Comparison of ENCODE assay signal across 29 cellular contexts in genomic region chr4:25633541-25633940, GRCh38. TPM values are rescaled to one million over a fixed set of nuclear protein-coding genes. Genes with fewer than 3 reads are reported as not detected.
"Had no signal": no experiment of that assay in that cellular context is flagged by ENCODE, and none has a peak within 500 bp of the region (broad histone marks: within the 10 kb centered on the region; RNA-seq: fewer than 3 reads in every experiment).

No MANE protein-coding gene starts in this region.

- H3K9ac ChIP-seq: neural progenitor cell had no signal

- H3K27ac ChIP-seq: left lung, lower lobe of right lung, neural progenitor cell, ovary, prostate gland, tibial nerve, vagina had no signal

- ATAC-seq: left colon; left lung; lower lobe of right lung; natural killer cell; right cardiac atrium; sciatic nerve; stimulated activated memory B cell treated with anti-CD40 and anti-IgM and Interleukin-4, amounts not matched to agents 10 μg/mL and 1 μg/mL and 100 μg/mL, for 72 hours; stimulated activated naive CD8-positive, alpha-beta T cell treated with anti-CD3 and anti-CD28 coated beads, Interleukin-15, amount 100 ng/mL, for 72 hours had no signal

- H3K4me2 ChIP-seq: neural progenitor cell, smooth muscle cell had no signal

- H2AFZ ChIP-seq: neural progenitor cell had no signal

- H3K9me3 ChIP-seq: left lung, lower lobe of right lung, ovary, prostate gland, vagina had no signal

- H3K4me3 ChIP-seq: left lung, lower lobe of right lung, neural progenitor cell, ovary, prostate gland, smooth muscle cell, tibial nerve, vagina had no signal

- DNase-seq: hypothalamus; immature natural killer cell; kidney; left colon; left lung; lower lobe of right lung; mammary epithelial cell; mesenchymal stem cell; natural killer cell; nephron progenitor cell; ovary; retina; right cardiac atrium; stimulated activated CD4-positive, alpha-beta T cell treated with anti-CD3 and anti-CD28 coated beads, Interleukin-1b, Interleukin-23, amount 100 ng/mL, for 48 hours; stimulated activated CD4-positive, alpha-beta T cell treated with anti-CD3 and anti-CD28 coated beads, Interleukin-2, amount 100 ng/mL, for 48 hours; stimulated activated CD4-positive, alpha-beta T cell treated with anti-CD3 and anti-CD28 coated beads, Interleukin-4, amount 100 ng/mL, for 4 hours; stimulated activated CD8-positive, alpha-beta memory T cell treated with anti-CD3 and anti-CD28 coated beads, Interleukin-4, amount 100 ng/mL, for 48 hours; stimulated activated naive CD4-positive, alpha-beta T cell treated with Interleukin-2 at 50 U/mL for 16 hours; stimulated activated naive CD8-positive, alpha-beta T cell treated with anti-CD3 and anti-CD28 coated beads, Interleukin-15, amount 100 ng/mL, for 72 hours; substantia nigra had no signal

- H3K36me3 ChIP-seq: left lung, lower lobe of right lung, neural progenitor cell, ovary, prostate gland, tibial nerve, vagina had no signal

- H3K4me1 ChIP-seq: left lung, lower lobe of right lung, neural progenitor cell, prostate gland, tibial nerve, vagina had no signal

- H3K27me3 ChIP-seq: left lung, neural progenitor cell, ovary, tibial nerve, vagina had no signal

RNA-seq across cellular contexts. Expression of gene SLC34A2, which starts 22.1 kb away (rescaled TPM):
- total RNA-seq: left colon, natural killer cell, skeletal muscle tissue, tibial nerve, vagina had no signal
- polyA plus RNA-seq: immature natural killer cell, right cardiac atrium, smooth muscle cell, urinary bladder had no signal
